4 cellular contexts compared by ENCODE assay signal in the genomic region with DNA sequence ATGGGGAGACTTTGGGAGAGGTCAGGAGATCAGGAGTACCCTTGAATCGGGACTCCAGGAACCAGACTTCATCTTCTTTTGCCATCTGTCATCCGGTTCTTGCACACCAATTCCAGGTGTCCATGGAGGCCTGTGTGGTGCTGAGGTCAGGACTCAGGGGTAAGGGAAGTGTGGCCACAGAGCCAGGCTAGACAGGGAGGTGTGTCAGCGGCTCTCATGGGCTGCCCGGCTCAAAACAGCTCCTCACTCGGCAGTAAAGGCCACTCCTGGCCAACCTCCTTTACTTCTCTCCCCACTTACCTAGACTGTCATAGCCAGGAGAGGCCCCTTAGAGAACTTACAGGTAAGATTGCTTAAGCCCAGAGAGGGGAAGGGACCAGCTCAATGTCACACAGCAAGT.
"Had no signal": no experiment of that assay in that cellular context is flagged by ENCODE, and none has a peak within 500 bp of the region (broad histone marks: within the 10 kb centered on the region; RNA-seq: fewer than 3 reads in every experiment).

No MANE protein-coding gene starts in this region.

- DNase-seq: IMR-90, KBM-7, KG1 had no signal

- H3K4me3 Mint-ChIP-seq: IgD-negative memory B cell had no signal

- H3K4me1 Mint-ChIP-seq: IgD-negative memory B cell had no signal

- H3K9me3 Mint-ChIP-seq: IgD-negative memory B cell had no signal
